Comparison of ENCODE assay signal across 9 cellular contexts in genomic region chr14:68947802-68948201, GRCh38.
A peak's percentile ranks its signal among the peaks of the same experiment; 100 is the strongest.
DNase-seq lines count a peak whose midpoint lies in the region; TF ChIP-seq lines count a peak whose summit lies in the region.
"Had no signal": no experiment of that assay in that cellular context is flagged by ENCODE, and none has a peak within 500 bp of the region (broad histone marks: within the 10 kb centered on the region; RNA-seq: fewer than 3 reads in every experiment).

No MANE protein-coding gene starts in this region.

- no peak overlapping the region for H3K4me3 Mint-ChIP-seq in nephron

- peaks cover 87% of the 10 kb centered on the region for H3K4me1 Mint-ChIP-seq in nephron

- DNase-seq in NCI-H2227 (lab: John Stamatoyannopoulos, UW; ENCODE audit: unreplicated experiment) (peak; percentile 14), ecto neural progenitor cell (ENCODE audit: low spot score) (peak; percentile 67), NCI-H1105 treated with DMSO at 0.1 percent for 48 hours (lab: John Stamatoyannopoulos, UW) (no peak), GOT3 (lab: John Stamatoyannopoulos, UW) (no peak), GM10248 (ENCODE audit: extremely low spot score) (no peak)
- no peak for DNase-seq in effector memory CD4-positive, alpha-beta T cell
- DNase-seq: lower lobe of right lung had no signal

- peaks cover 6% of the 10 kb centered on the region; the same call in 1 of the 2 replicates for H3K36me3 ChIP-seq in BLaER1
- no peaks in the 10 kb centered on the region for H3K36me3 ChIP-seq in effector memory CD4-positive, alpha-beta T cell (ENCODE audit: control insufficient read depth, insufficient read depth, low read length)
- H3K36me3 ChIP-seq: lower lobe of right lung had no signal

- 0 out of 2 replicates have a peak, but pooled peaks cover 1% of the 10 kb centered on the region for H4K20me1 ChIP-seq in BLaER1

- no peaks in the 10 kb centered on the region for H3K9me3 Mint-ChIP-seq in nephron

- peaks cover 99% of the 10 kb centered on the region for H3K4me1 ChIP-seq in BLaER1
- no peaks in the 10 kb centered on the region for H3K4me1 ChIP-seq in effector memory CD4-positive, alpha-beta T cell (ENCODE audit: control insufficient read depth, insufficient read depth, low read length, poor library complexity, severe bottlenecking)

- H3K4me3 ChIP-seq in BLaER1, result peak overlapping the region; percentile 62
- H3K4me3 ChIP-seq in effector memory CD4-positive, alpha-beta T cell (ENCODE audit: insufficient read depth, low read depth, low read length, poor library complexity, severe bottlenecking), result no peak overlapping the region
- H3K4me3 ChIP-seq: lower lobe of right lung had no signal

- no peaks in the 10 kb centered on the region for H3K9me3 ChIP-seq in BLaER1
- H3K9me3 ChIP-seq in effector memory CD4-positive, alpha-beta T cell (ENCODE audit: control insufficient read depth, low read length), result no peaks in the 10 kb centered on the region
- H3K9me3 ChIP-seq: lower lobe of right lung had no signal

- H3K36me3 Mint-ChIP-seq in nephron (ENCODE audit: low read depth), result no peaks in the 10 kb centered on the region

- TF ChIP-seq CTCF in nephron (IDR thresholded peaks at IDR 0.05; ENCODE audit: unreplicated experiment in 3 of 3), result no peak
- no peak for TF ChIP-seq CTCF in GM10248 (IDR thresholded peaks at IDR 0.05; ENCODE audit: control extremely low read depth, extremely low read depth, low read depth, missing control alignments)

- H3K27ac ChIP-seq in BLaER1, result peak overlapping the region; percentile 82
- H3K27ac ChIP-seq in effector memory CD4-positive, alpha-beta T cell (ENCODE audit: insufficient read depth, low read length, poor library complexity, severe bottlenecking), result no peak overlapping the region

- H3K4me2 ChIP-seq in BLaER1, result peak overlapping the region; percentile 95

- H3K27ac Mint-ChIP-seq in nephron, result peak overlapping the region; percentile 20 to 82 (median 69)

- POLR2A ChIA-PET in GM10248 (lab: Yijun Ruan, JAX), result no interaction called here

- H3K9ac ChIP-seq in BLaER1, result peak overlapping the region; percentile 66

- CTCF ChIA-PET in GM10248 (lab: Yijun Ruan, JAX), result interaction anchor here (0.8 kb wide), 1 partner anchor 143 kb away, joined by 3 read pairs; no protein-coding TSS in a partner anchor

- H3K27me3 ChIP-seq in BLaER1, result no peaks in the 10 kb centered on the region
- H3K27me3 ChIP-seq in effector memory CD4-positive, alpha-beta T cell (replicated peaks; ENCODE audit: control insufficient read depth, insufficient read depth, low read length, poor library complexity, severe bottlenecking), result no peaks in the 10 kb centered on the region

- H3K27me3 Mint-ChIP-seq in nephron (ENCODE audit: low read depth), result no peaks in the 10 kb centered on the region

Comparison
In these comparisons a context has a peak if more than half of its experiments do, and no peak if none do; other contexts are left out.
1. DNase-seq: peak in NCI-H2227 (single experiment) and ecto neural progenitor cell (single experiment); none in NCI-H1105 treated with DMSO at 0.1 percent for 48 hours (single experiment), effector memory CD4-positive, alpha-beta T cell (0 of 3), GOT3 (single experiment) and GM10248 (single experiment).